8 cellular contexts compared by ENCODE assay signal in the genomic region with DNA sequence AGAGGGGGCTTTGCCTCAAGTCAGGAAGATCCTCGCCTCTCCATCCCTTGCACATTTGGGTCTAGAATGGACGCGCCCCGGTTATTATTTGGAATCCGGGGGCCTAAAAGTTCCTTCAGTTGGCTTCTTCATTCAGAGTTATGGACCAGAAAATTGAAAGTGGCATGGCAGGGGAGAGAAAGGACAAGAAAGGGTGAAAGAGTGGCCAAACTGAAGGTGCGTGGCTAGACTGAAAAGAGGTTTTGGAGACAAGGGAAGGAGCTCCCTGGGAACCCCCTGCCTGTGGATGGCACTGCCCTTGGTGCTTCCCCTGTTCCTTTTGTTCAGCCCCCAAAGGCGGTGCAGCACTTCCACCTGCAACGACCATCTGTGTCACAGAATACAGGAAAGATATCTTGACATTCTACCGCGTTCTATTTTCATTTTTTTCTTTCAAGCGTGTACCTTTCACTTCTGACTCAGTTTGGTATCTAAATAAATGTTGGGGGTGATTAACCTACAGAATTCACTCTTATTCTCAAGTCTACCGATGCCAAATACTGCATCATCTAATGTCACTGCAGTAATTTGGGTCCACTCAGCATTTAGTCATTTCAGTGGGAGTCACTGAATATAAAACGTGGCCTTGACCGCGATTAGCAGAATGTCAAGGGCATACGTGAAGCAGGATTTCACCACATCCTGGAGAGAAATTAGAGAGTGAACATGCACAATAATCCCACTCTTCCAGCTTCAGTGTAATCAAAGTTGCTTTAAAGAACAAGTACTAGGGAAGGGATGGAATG.
DNase-seq lines count a peak whose midpoint lies in the region; ATAC-seq lines count a peak whose summit lies in the region.

No MANE protein-coding gene starts in this region.

- no CpG with 5 or more reads among the region's 16 CpGs for whole genome bisulfite sequencing in iPS DF 6.9 (ENCODE audit: insufficient coverage, insufficient read length)

- peak; percentile 66 to 73 for ATAC-seq in activated T-cell treated with anti-CD3 and anti-CD28 coated beads, Interleukin-2, amount 50 U/mL, for 72 hours (replicated peaks in 1 of 2)
- no peak for ATAC-seq in HG03469 (IDR thresholded peaks at IDR 0.05; ENCODE audit: unreplicated experiment)
- ATAC-seq in GM18520 (IDR thresholded peaks at IDR 0.05; ENCODE audit: unreplicated experiment): no peak

- H3K4me1 ChIP-seq in iPS DF 6.9 (ENCODE audit: control insufficient read depth, insufficient read depth, low read length): peaks cover 7% of the 10 kb centered on the region

- H3K9me3 Mint-ChIP-seq in activated T-cell treated with anti-CD3 and anti-CD28 coated beads, Interleukin-2, amount 50 U/mL, for 72 hours: no peaks in the 10 kb centered on the region

- no peaks in the 10 kb centered on the region for H3K36me3 Mint-ChIP-seq in activated T-cell treated with anti-CD3 and anti-CD28 coated beads, Interleukin-2, amount 50 U/mL, for 72 hours (ENCODE audit: insufficient read depth in 2 of 2)

- H3K27ac Mint-ChIP-seq in activated T-cell treated with anti-CD3 and anti-CD28 coated beads, Interleukin-2, amount 50 U/mL, for 72 hours: peak overlapping the region; percentile 66

- H3K4me3 Mint-ChIP-seq in activated T-cell treated with anti-CD3 and anti-CD28 coated beads, Interleukin-2, amount 50 U/mL, for 72 hours: peak overlapping the region; percentile 84 to 87

- H3K4me3 ChIP-seq in iPS DF 6.9 (ENCODE audit: low read length): peak overlapping the region; percentile 39; the same call in 1 of the 2 replicates

- H3K9me3 ChIP-seq in KOPT-K1 (ENCODE audit: insufficient read depth, low read length, poor library complexity, severe bottlenecking): no peaks in the 10 kb centered on the region
- no peaks in the 10 kb centered on the region for H3K9me3 ChIP-seq in iPS DF 6.9 (ENCODE audit: control insufficient read depth, insufficient read depth, low read length)

- H3K4me1 Mint-ChIP-seq in activated T-cell treated with anti-CD3 and anti-CD28 coated beads, Interleukin-2, amount 50 U/mL, for 72 hours (ENCODE audit: low read depth): peaks cover 50% of the 10 kb centered on the region

- no peaks in the 10 kb centered on the region for H3K36me3 ChIP-seq in KOPT-K1 (ENCODE audit: insufficient read depth, low read length)
- H3K36me3 ChIP-seq in iPS DF 6.9 (ENCODE audit: control insufficient read depth, insufficient read depth, low read length): no peaks in the 10 kb centered on the region

- peaks cover 22% of the 10 kb centered on the region for H3K27me3 Mint-ChIP-seq in activated T-cell treated with anti-CD3 and anti-CD28 coated beads, Interleukin-2, amount 50 U/mL, for 72 hours (ENCODE audit: low read depth)

- peak; percentile 10 for DNase-seq in CD1c-positive myeloid dendritic cell (ENCODE audit: extremely low spot score)
- peak; percentile 26 to 41 for DNase-seq in activated T-cell treated with anti-CD3 and anti-CD28 coated beads, Interleukin-2, amount 50 U/mL, for 72 hours
- DNase-seq in iPS DF 6.9 (ENCODE audit: low read depth, low spot score): no peak
- DNase-seq in stimulated activated CD4-positive, alpha-beta T cell treated with anti-CD3 and anti-CD28 coated beads, Interleukin-1b, Interleukin-23, amount 100 ng/mL, for 4 hours (ENCODE audit: low read depth in 2 of 2): peak; percentile 5 to 8
- DNase-seq in NCI-H187 (lab: John Stamatoyannopoulos, UW): no peak

- H3K27me3 ChIP-seq in iPS DF 6.9 (ENCODE audit: control insufficient read depth, insufficient read depth, low read length): no peaks in the 10 kb centered on the region

- peak overlapping the region; percentile 74 for H3K27ac ChIP-seq in KOPT-K1 (ENCODE audit: low read depth, low read length, poor library complexity, severe bottlenecking)
- H3K27ac ChIP-seq in iPS DF 6.9 (ENCODE audit: low read length): no peak overlapping the region

Comparison
In these comparisons a context has a peak if more than half of its experiments do, and no peak if none do; other contexts are left out.
1. DNase-seq: peak in CD1c-positive myeloid dendritic cell (single experiment), activated T-cell treated with anti-CD3 and anti-CD28 coated beads, Interleukin-2, amount 50 U/mL, for 72 hours (2 of 2) and stimulated activated CD4-positive, alpha-beta T cell treated with anti-CD3 and anti-CD28 coated beads, Interleukin-1b, Interleukin-23, amount 100 ng/mL, for 4 hours (2 of 2); none in iPS DF 6.9 (single experiment) and NCI-H187 (0 of 2).
2. ATAC-seq: peak in activated T-cell treated with anti-CD3 and anti-CD28 coated beads, Interleukin-2, amount 50 U/mL, for 72 hours (2 of 2); none in HG03469 (single experiment) and GM18520 (single experiment).